7 cellular contexts compared by ENCODE assay signal in genomic region chr10:3785849-3786290, GRCh38. TPM values are rescaled to one million over a fixed set of nuclear protein-coding genes. Genes with fewer than 3 reads are reported as not detected.
DNase-seq lines count a peak whose midpoint lies in the region; ATAC-seq and TF ChIP-seq lines count a peak whose summit lies in the region.

No MANE protein-coding gene starts in this region.

- H3K36me3 Mint-ChIP-seq in natural killer cell: peaks cover 32% of the 10 kb centered on the region

- 3% methylated on average over 19 of the region's 19 CpGs for WGBS in esophagus muscularis mucosa

- no peaks in the 10 kb centered on the region for H3K9me3 Mint-ChIP-seq in natural killer cell

- intact Hi-C loops in esophagus muscularis mucosa (cut with DNase I) (loop anchor here (1.0 to 10.0 kb wide), 5 partner anchors 66 to 979 kb away; no protein-coding TSS in a partner anchor), natural killer cell (cut with micrococcal nuclease) (loop anchor here (1.0 to 2.0 kb wide), 2 partner anchors 18 to 89 kb away; no protein-coding TSS in a partner anchor)

- DNase-seq in HT1080 (ENCODE audit: low read depth): peak; percentile 57
- peak; percentile 45 for DNase-seq in activated CD4-positive, alpha-beta T cell treated with anti-CD3 and anti-CD28 coated beads, Interleukin-2, amount 50 U/mL, for 1 hour
- DNase-seq in esophagus muscularis mucosa (ENCODE audit: extremely low spot score): peak; percentile 91
- peak; percentile 54 for DNase-seq in natural killer cell
- DNase-seq in NCI-H524 treated with DMSO at 0.1 percent for 48 hours (lab: John Stamatoyannopoulos, UW): no peak
- DNase-seq in NCI-H1105 treated with DMSO at 0.1 percent for 48 hours (lab: John Stamatoyannopoulos, UW): no peak

- no peaks in the 10 kb centered on the region for H3K27me3 ChIP-seq in esophagus muscularis mucosa

- ATAC-seq in GM18858 (IDR thresholded peaks at IDR 0.05; ENCODE audit: unreplicated experiment) (peak; percentile 1), natural killer cell (peak in 1 of 3 donors; percentile 3)

- peaks cover 44 to 51% of the 10 kb centered on the region in 2 donors for H3K4me1 Mint-ChIP-seq in natural killer cell

- H3K4me3 ChIP-seq in esophagus muscularis mucosa: peak overlapping the region; percentile 66 to 97 (median 87)

- TF ChIP-seq POLR2A in esophagus muscularis mucosa (IDR thresholded peaks at IDR 0.05; ENCODE audit: low read depth): no peak

- peak overlapping the region; percentile 97 to 100 (median 99) for H3K27ac ChIP-seq in esophagus muscularis mucosa (replicated peaks in 1 of 4)

- H3K27me3 Mint-ChIP-seq in natural killer cell (ENCODE audit: low read depth in 2 of 2): peaks cover 0 to 8% of the 10 kb centered on the region in 2 donors

- H3K4me1 ChIP-seq in esophagus muscularis mucosa: peaks cover 13 to 23% (median 19%) of the 10 kb centered on the region in 4 donors

- H3K9me3 ChIP-seq in esophagus muscularis mucosa: peaks cover 0 to 8% (median 2%) of the 10 kb centered on the region in 4 donors

- peak overlapping the region; percentile 99 for H3K4me3 Mint-ChIP-seq in natural killer cell

- H3K36me3 ChIP-seq in esophagus muscularis mucosa: peaks cover 11 to 25% (median 12%) of the 10 kb centered on the region in 4 donors

- no peak for TF ChIP-seq EP300 in esophagus muscularis mucosa (IDR thresholded peaks at IDR 0.05)

- peak overlapping the region; percentile 100 for H3K27ac Mint-ChIP-seq in natural killer cell

- TF ChIP-seq CTCF in esophagus muscularis mucosa (IDR thresholded peaks at IDR 0.05) (no peak), natural killer cell (IDR thresholded peaks at IDR 0.05) (no peak)

RNA-seq across cellular contexts. Expression of gene KLF6, which starts 0.9 kb away (rescaled TPM):
- total RNA-seq in HT1080 (2014; rRNA removed; shearing (Covaris generic)): 59.7 and 93.0 TPM in 2 replicates
- polyA plus RNA-seq in HT1080 (2015; cell fraction: cytosol; rRNA removed): 75.1 and 87.5 TPM in 2 replicates
- polyA plus RNA-seq in HT1080 (2015; cell fraction: nucleus; rRNA removed): 247 and 255 TPM in 2 replicates
- 100 to 1,000 TPM; 114 to 145 (median 123) TPM for total RNA-seq in esophagus muscularis mucosa
- 1,000 to 10,000 TPM; 1,044 to 1,768 (median 1,056) TPM for total RNA-seq in natural killer cell

Comparison
In these comparisons a context has a peak if more than half of its experiments do, and no peak if none do; other contexts are left out.
1. DNase-seq: peak in HT1080 (single experiment), activated CD4-positive, alpha-beta T cell treated with anti-CD3 and anti-CD28 coated beads, Interleukin-2, amount 50 U/mL, for 1 hour (single experiment), esophagus muscularis mucosa (single experiment) and natural killer cell (single experiment); none in NCI-H524 treated with DMSO at 0.1 percent for 48 hours (single experiment) and NCI-H1105 treated with DMSO at 0.1 percent for 48 hours (single experiment).
2. RNA of gene KLF6, which starts 0.9 kb away (total RNA-seq): 1,044 to 1,768 TPM in natural killer cell; 114 to 145 TPM in esophagus muscularis mucosa and 59.7 to 93.0 TPM in HT1080; every median in the first group is over 4 times any median in the second.